In genomic region chr15:45616901-45617323, GRCh38 we compare ENCODE assay signal across 1 cellular context.
TF ChIP-seq lines count a peak whose summit lies in the region.

No MANE protein-coding gene starts in this region.

TF ChIP-seq in HepG2, 621 proteins besides CTCF, POLR2A, EP300 and RAD21:
- TF ChIP-seq FLYWCH1 (CRISPR knock-in tag; IDR thresholded peaks at IDR 0.05), result no peak
- TF ChIP-seq POGK (CRISPR knock-in tag; conservative IDR thresholded peaks at IDR 0.05), result no peak
- TF ChIP-seq MEIS1 (CRISPR knock-in tag; IDR thresholded peaks at IDR 0.05; ENCODE audit: borderline replicate concordance), result no peak
- TF ChIP-seq MXD4 (CRISPR knock-in tag; IDR thresholded peaks at IDR 0.05), result no peak
- TF ChIP-seq ETS1 (CRISPR knock-in tag; IDR thresholded peaks at IDR 0.05), result no peak
- no peak for TF ChIP-seq CCDC6 (CRISPR knock-in tag; IDR thresholded peaks at IDR 0.05)
- no peak for TF ChIP-seq NFIB (CRISPR knock-in tag; IDR thresholded peaks at IDR 0.05; ENCODE audit: borderline replicate concordance)
- no peak for TF ChIP-seq NFYC (CRISPR knock-in tag; IDR thresholded peaks at IDR 0.05)
- TF ChIP-seq ZNF724P (CRISPR knock-in tag; IDR thresholded peaks at IDR 0.05; ENCODE audit: borderline replicate concordance), result no peak
- no peak for TF ChIP-seq ZNF121 (CRISPR knock-in tag; IDR thresholded peaks at IDR 0.05)
- no peak for TF ChIP-seq ZNF329 (CRISPR knock-in tag; IDR thresholded peaks at IDR 0.05; ENCODE audit: low read depth)
- TF ChIP-seq ZNF274 (CRISPR knock-in tag; IDR thresholded peaks at IDR 0.05), result no peak
- TF ChIP-seq REPIN1 (CRISPR knock-in tag; IDR thresholded peaks at IDR 0.05; ENCODE audit: borderline replicate concordance, low read depth), result no peak
- TF ChIP-seq GTF2F1 (IDR thresholded peaks at IDR 0.05; ENCODE audit: low read length), result no peak
- no peak for TF ChIP-seq POLR2AphosphoS5 (IDR thresholded peaks at IDR 0.05; ENCODE audit: low read depth, low read length)
- TF ChIP-seq BRF2 (CRISPR knock-in tag; IDR thresholded peaks at IDR 0.05), result no peak
TF ChIP-seq in HepG2: peak in this region for 0.
